In the genomic region with DNA sequence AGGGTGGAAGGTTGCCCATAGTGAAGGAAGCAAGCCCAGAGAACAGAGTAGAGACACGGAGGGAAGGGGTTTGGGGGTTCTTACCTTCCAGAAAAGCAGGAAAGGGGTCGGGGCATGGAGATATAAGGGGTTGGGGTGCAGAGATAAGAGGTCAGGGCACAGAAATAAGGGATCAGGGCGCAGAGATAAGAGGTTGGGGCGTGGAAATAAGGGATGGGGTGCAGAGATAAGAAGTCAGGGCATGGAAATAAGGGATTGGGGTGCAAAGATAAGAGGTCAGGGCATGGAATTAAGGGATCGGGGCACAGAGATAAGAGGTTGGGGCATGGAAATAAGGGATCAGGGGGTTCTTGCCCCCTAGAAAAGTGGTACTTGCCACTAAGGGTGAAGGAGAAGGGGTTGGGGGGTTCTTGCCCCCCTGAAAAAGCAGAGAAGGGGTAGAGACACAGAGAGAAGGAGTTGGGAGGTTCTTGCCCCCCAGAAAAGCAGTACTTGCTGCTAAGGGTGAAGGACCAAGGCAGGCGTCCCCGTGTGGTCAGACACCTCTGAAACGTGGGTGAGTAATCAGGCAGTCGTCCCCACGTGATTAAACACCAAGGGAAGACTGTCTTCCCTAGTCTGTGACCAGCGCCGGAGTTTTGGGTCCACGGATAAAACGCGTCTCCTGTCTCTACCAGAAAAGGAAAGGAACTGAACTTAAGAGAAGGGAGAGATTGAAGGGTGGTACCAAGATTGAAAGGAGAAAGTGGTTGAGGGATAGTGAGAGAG, we compare ENCODE assay signal across 8 cellular contexts. TPM values are rescaled to one million over a fixed set of nuclear protein-coding genes. Genes with fewer than 3 reads are reported as not detected.
DNase-seq lines count a peak whose midpoint lies in the region; ATAC-seq, FAIRE-seq and TF ChIP-seq lines count a peak whose summit lies in the region.
"Not testable (repeated sequence)": the region's sequence is repeated elsewhere in the genome, so short reads cannot be mapped to it uniquely, and the experiment has no call there.

No MANE protein-coding gene starts in this region.

- not testable (repeated sequence) for ATAC-seq in stimulated activated effector memory CD8-positive, alpha-beta T cell treated with anti-CD3 and anti-CD28 coated beads, Interleukin-12 subunit alpha, Interleukin-12 subunit beta, amount 100 ng/mL, for 72 hours

- H3K4me2 ChIP-seq in astrocyte (ENCODE audit: low read length), result not testable (repeated sequence)

- peak overlapping the region; percentile 69; the same call in 1 of the 2 replicates for H3K27ac ChIP-seq in HUES6 (ENCODE audit: low read depth, low read length)
- not testable (repeated sequence) for H3K27ac ChIP-seq in astrocyte (ENCODE audit: low read depth, low read length); iPS-20b (ENCODE audit: low read length)

- not testable (repeated sequence) for H3K9me3 Mint-ChIP-seq in astrocyte (ENCODE audit: unreplicated experiment); endothelial cell (ENCODE audit: unreplicated experiment); stimulated activated effector memory CD8-positive, alpha-beta T cell treated with anti-CD3 and anti-CD28 coated beads, Interleukin-12 subunit alpha, Interleukin-12 subunit beta, amount 100 ng/mL, for 72 hours

- H2AFZ ChIP-seq in astrocyte (ENCODE audit: low read depth, low read length), result not testable (repeated sequence)

- not testable (repeated sequence) for H3K36me3 ChIP-seq in H7 (replicated peaks; ENCODE audit: control insufficient read depth, insufficient read depth, low read length); astrocyte (ENCODE audit: insufficient read depth, low read length); iPS-20b (ENCODE audit: insufficient read depth, low read depth, low read length)
- H3K36me3 ChIP-seq in HUES6 (ENCODE audit: control insufficient read depth, insufficient read depth, low read length), result peaks cover 15% of the 10 kb centered on the region

- not testable (repeated sequence) for H3K27me3 Mint-ChIP-seq in astrocyte (ENCODE audit: low read depth, unreplicated experiment); endothelial cell (ENCODE audit: unreplicated experiment)

- H4K20me1 ChIP-seq in astrocyte (ENCODE audit: insufficient read depth, low read length), result not testable (repeated sequence)

- not testable (repeated sequence) for H3K36me3 Mint-ChIP-seq in astrocyte (ENCODE audit: low read depth, unreplicated experiment); endothelial cell (ENCODE audit: low read depth, unreplicated experiment); stimulated activated effector memory CD8-positive, alpha-beta T cell treated with anti-CD3 and anti-CD28 coated beads, Interleukin-12 subunit alpha, Interleukin-12 subunit beta, amount 100 ng/mL, for 72 hours

- H3K27ac Mint-ChIP-seq in astrocyte (ENCODE audit: unreplicated experiment); endothelial cell (ENCODE audit: unreplicated experiment): not testable (repeated sequence)
- H3K27ac Mint-ChIP-seq in stimulated activated effector memory CD8-positive, alpha-beta T cell treated with anti-CD3 and anti-CD28 coated beads, Interleukin-12 subunit alpha, Interleukin-12 subunit beta, amount 100 ng/mL, for 72 hours, result peak overlapping the region; percentile 7

- H3K4me1 Mint-ChIP-seq in astrocyte (ENCODE audit: low read depth, unreplicated experiment) (peaks cover 17% of the 10 kb centered on the region), endothelial cell (ENCODE audit: unreplicated experiment) (peaks cover 19% of the 10 kb centered on the region)
- H3K4me1 Mint-ChIP-seq in stimulated activated effector memory CD8-positive, alpha-beta T cell treated with anti-CD3 and anti-CD28 coated beads, Interleukin-12 subunit alpha, Interleukin-12 subunit beta, amount 100 ng/mL, for 72 hours, result peaks cover 19% of the 10 kb centered on the region

- not testable (repeated sequence) for H3K27me3 ChIP-seq in H7 (ENCODE audit: control insufficient read depth, insufficient read depth, low read length); HUES6 (ENCODE audit: control insufficient read depth, insufficient read depth, low read length); astrocyte (ENCODE audit: insufficient read depth, low read length); iPS-20b (ENCODE audit: insufficient read depth, low read length)

- TF ChIP-seq CTCF in astrocyte (IDR thresholded peaks at IDR 0.05; ENCODE audit: insufficient read depth, low read depth, low read length); endothelial cell (IDR thresholded peaks at IDR 0.05; ENCODE audit: unreplicated experiment): not testable (repeated sequence)

- not testable (repeated sequence) for H3K9me3 ChIP-seq in HUES6 (ENCODE audit: control insufficient read depth, insufficient read depth, low read depth, low read length); astrocyte (ENCODE audit: insufficient read depth, low read depth, low read length); iPS-20b (ENCODE audit: insufficient read depth, low read depth, low read length)

- not testable (repeated sequence) for FAIRE-seq in astrocyte (lab: Jason Lieb, UNC)

- H3K9ac ChIP-seq in HUES6 (ENCODE audit: low read length) (peak overlapping the region; percentile 86), iPS-20b (ENCODE audit: low read depth, low read length) (peak overlapping the region; percentile 51; the same call in 1 of the 2 replicates)
- not testable (repeated sequence) for H3K9ac ChIP-seq in astrocyte (ENCODE audit: low read length)

- H3K4me3 Mint-ChIP-seq in astrocyte (ENCODE audit: unreplicated experiment), result peak overlapping the region; percentile 63
- peak overlapping the region; percentile 4 for H3K4me3 Mint-ChIP-seq in endothelial cell (ENCODE audit: unreplicated experiment)
- H3K4me3 Mint-ChIP-seq in stimulated activated effector memory CD8-positive, alpha-beta T cell treated with anti-CD3 and anti-CD28 coated beads, Interleukin-12 subunit alpha, Interleukin-12 subunit beta, amount 100 ng/mL, for 72 hours, result not testable (repeated sequence)

- DNase-seq in CMK (ENCODE audit: low read depth), result peak; percentile 2
- DNase-seq in H7; astrocyte (ENCODE audit: low read depth); endothelial cell (ENCODE audit: low spot score); stimulated activated effector memory CD8-positive, alpha-beta T cell treated with anti-CD3 and anti-CD28 coated beads, Interleukin-12 subunit alpha, Interleukin-12 subunit beta, amount 100 ng/mL, for 72 hours (ENCODE audit: low spot score in 2 of 2): not testable (repeated sequence)

- H3K4me3 ChIP-seq in H7 (ENCODE audit: insufficient read depth, low read depth, low read length), result peak overlapping the region; percentile 39
- peak overlapping the region; percentile 61 for H3K4me3 ChIP-seq in HUES6 (ENCODE audit: low read depth, low read length)
- H3K4me3 ChIP-seq in astrocyte (ENCODE audit: insufficient read depth, low read depth, low read length), result not testable (repeated sequence)
- peak overlapping the region; percentile 54 for H3K4me3 ChIP-seq in iPS-11a (ENCODE audit: low read depth, low read length)
- peak overlapping the region; percentile 59 for H3K4me3 ChIP-seq in iPS-20b (ENCODE audit: low read length)

- H3K79me2 ChIP-seq in astrocyte (ENCODE audit: insufficient read depth, low read length), result not testable (repeated sequence)

- H3K4me1 ChIP-seq in HUES6 (ENCODE audit: control insufficient read depth, insufficient read depth, low read length) (peaks cover 45% of the 10 kb centered on the region), iPS-20b (ENCODE audit: insufficient read depth, low read length) (peaks cover 18% of the 10 kb centered on the region)
- not testable (repeated sequence) for H3K4me1 ChIP-seq in astrocyte (ENCODE audit: insufficient read depth, low read length)

RNA-seq across cellular contexts. Expression of a gene that starts 46.3 kb away (rescaled TPM):
- total RNA-seq in H7 (2014; rRNA removed; shearing (Covaris generic)), result 9.4 and 13.3 TPM in 2 replicates
- total RNA-seq in astrocyte (15.3 and 17.5 TPM in 2 replicates), endothelial cell (ENCODE audit: unreplicated experiment) (21.6 TPM)

RNA-seq across cellular contexts. Expression of a gene that starts 46.6 kb away (rescaled TPM):
- total RNA-seq in H7 (2014; rRNA removed; shearing (Covaris generic)), result 14.8 and 16.3 TPM in 2 replicates
- 27.0 and 27.5 TPM in 2 replicates for total RNA-seq in astrocyte
- 14.5 TPM for total RNA-seq in endothelial cell (ENCODE audit: unreplicated experiment)
